Comparison of ENCODE assay signal across 1 cellular context in genomic region chr2:20916604-20917286, GRCh38.
TF ChIP-seq lines count a peak whose summit lies in the region.

No MANE protein-coding gene starts in this region.

TF ChIP-seq in HepG2, 621 proteins besides CTCF, POLR2A, EP300 and RAD21 (continued from another document and continues in another):
- TF ChIP-seq ZNF18 (CRISPR knock-in tag; IDR thresholded peaks at IDR 0.05; ENCODE audit: insufficient replicate concordance) (peak; percentile 91), NONO (IDR thresholded peaks at IDR 0.05) (no peak), NONO (CRISPR knock-in tag; conservative IDR thresholded peaks at IDR 0.05) (peak; percentile 30; the same call in 1 of the 2 replicates), ZNF317 (CRISPR knock-in tag; IDR thresholded peaks at IDR 0.05) (peak; percentile 58; the same call in 1 of the 2 replicates), ZNF749 (CRISPR knock-in tag; IDR thresholded peaks at IDR 0.05; ENCODE audit: borderline replicate concordance) (no peak), TBX3 (IDR thresholded peaks at IDR 0.05; ENCODE audit: borderline replicate concordance) (0 out of 2 replicates have a peak, but pooled peaks have one; percentile 28), KLF16 (CRISPR knock-in tag; IDR thresholded peaks at IDR 0.05) (no peak), CENPT (CRISPR knock-in tag; IDR thresholded peaks at IDR 0.05; ENCODE audit: low read depth) (0 out of 2 replicates have a peak, but pooled peaks have one; percentile 22), ZNF768 (CRISPR knock-in tag; IDR thresholded peaks at IDR 0.05) (no peak), ZNF143 (CRISPR knock-in tag; IDR thresholded peaks at IDR 0.05) (peak; percentile 71; the same call in 1 of the 2 replicates), ZBTB8A (CRISPR knock-in tag; IDR thresholded peaks at IDR 0.05; ENCODE audit: borderline replicate concordance, low read depth) (no peak), HNF1A (IDR thresholded peaks at IDR 0.05; ENCODE audit: low read depth) (peak; percentile 77; the same call in 1 of the 2 replicates), HNF1A (CRISPR knock-in tag; IDR thresholded peaks at IDR 0.05; ENCODE audit: borderline replicate concordance) (peak; percentile 84; the same call in 1 of the 2 replicates), ZNF543 (CRISPR knock-in tag; IDR thresholded peaks at IDR 0.05) (no peak; the same call in 1 of the 2 replicates), MLLT10 (CRISPR knock-in tag; IDR thresholded peaks at IDR 0.05) (no peak), ZNF747 (CRISPR knock-in tag; IDR thresholded peaks at IDR 0.05; ENCODE audit: borderline replicate concordance) (no peak), NFRKB (IDR thresholded peaks at IDR 0.05) (no peak), TAF15 (IDR thresholded peaks at IDR 0.05; ENCODE audit: low read depth, low read length, poor library complexity, severe bottlenecking) (no peak), FOXO4 (CRISPR knock-in tag; conservative IDR thresholded peaks at IDR 0.05) (no peak), ZNF124 (CRISPR knock-in tag; IDR thresholded peaks at IDR 0.05) (0 out of 2 replicates have a peak, but pooled peaks have one; percentile 70), THAP11 (CRISPR knock-in tag; IDR thresholded peaks at IDR 0.05) (0 out of 2 replicates have a peak, but pooled peaks have one; percentile 16), HINFP (CRISPR knock-in tag; IDR thresholded peaks at IDR 0.05; ENCODE audit: low read depth) (no peak), SNAPC5 (CRISPR knock-in tag; IDR thresholded peaks at IDR 0.05; ENCODE audit: borderline replicate concordance) (no peak), ATF2 (CRISPR knock-in tag; IDR thresholded peaks at IDR 0.05) (0 out of 2 replicates have a peak, but pooled peaks have one; percentile 18), JUN (CRISPR knock-in tag; IDR thresholded peaks at IDR 0.05) (no peak), KDM5B (CRISPR knock-in tag; IDR thresholded peaks at IDR 0.05; ENCODE audit: borderline replicate concordance) (0 out of 2 replicates have a peak, but pooled peaks have one; percentile 34), ZNF567 (CRISPR knock-in tag; IDR thresholded peaks at IDR 0.05; ENCODE audit: borderline replicate concordance) (no peak), ZNF687 (CRISPR knock-in tag; IDR thresholded peaks at IDR 0.05) (peak; percentile 19; the same call in 1 of the 2 replicates), AHR (CRISPR knock-in tag; IDR thresholded peaks at IDR 0.05) (0 out of 2 replicates have a peak, but pooled peaks have one; percentile 32), ZFP1 (CRISPR knock-in tag; IDR thresholded peaks at IDR 0.05) (no peak), ZNF710 (CRISPR knock-in tag; IDR thresholded peaks at IDR 0.05; ENCODE audit: borderline replicate concordance) (peak; percentile 59; the same call in 1 of the 2 replicates), ETV5 (CRISPR knock-in tag; IDR thresholded peaks at IDR 0.05; ENCODE audit: borderline replicate concordance) (no peak), ZNF775 (CRISPR knock-in tag; IDR thresholded peaks at IDR 0.05; ENCODE audit: borderline replicate concordance) (no peak), ZBTB1 (CRISPR knock-in tag; IDR thresholded peaks at IDR 0.05; ENCODE audit: borderline replicate concordance) (no peak), KAT8 (CRISPR knock-in tag; IDR thresholded peaks at IDR 0.05) (peak; percentile 28; the same call in 1 of the 2 replicates), ZFAT (CRISPR knock-in tag; conservative IDR thresholded peaks at IDR 0.05) (no peak), PTBP1 (IDR thresholded peaks at IDR 0.05; ENCODE audit: low read depth, low read length, poor library complexity, severe bottlenecking) (no peak), THRA (CRISPR knock-in tag; IDR thresholded peaks at IDR 0.05; ENCODE audit: borderline replicate concordance) (no peak), ZNF770 (CRISPR knock-in tag; IDR thresholded peaks at IDR 0.05) (no peak), HNRNPL (IDR thresholded peaks at IDR 0.05; ENCODE audit: low read depth, low read length) (no peak), NR1H2 (CRISPR knock-in tag; IDR thresholded peaks at IDR 0.05; ENCODE audit: borderline replicate concordance, low read depth) (no peak)
